In genomic region chr4:121674696-121675095, GRCh38 we compare ENCODE assay signal across 15 cellular contexts. TPM values are rescaled to one million over a fixed set of nuclear protein-coding genes. Genes with fewer than 3 reads are reported as not detected.
DNase-seq lines count a peak whose midpoint lies in the region; ATAC-seq and TF ChIP-seq lines count a peak whose summit lies in the region.
"Had no signal": no experiment of that assay in that cellular context is flagged by ENCODE, and none has a peak within 500 bp of the region (broad histone marks: within the 10 kb centered on the region; RNA-seq: fewer than 3 reads in every experiment).

No MANE protein-coding gene starts in this region.

- H3K79me2 ChIP-seq in ACC112 (ENCODE audit: control insufficient read depth, insufficient read depth, low read length, unreplicated experiment) (peaks cover 44% of the 10 kb centered on the region), smooth muscle cell (ENCODE audit: low read depth) (peaks cover 48% of the 10 kb centered on the region)

- H3F3A ChIP-seq in smooth muscle cell (ENCODE audit: low read depth), result peaks cover 22% of the 10 kb centered on the region

- H3K4me3 ChIP-seq in ACC112 (ENCODE audit: low read depth, low read length) (no peak overlapping the region), WERI-Rb-1 (ENCODE audit: low read depth, low read length) (no peak overlapping the region), smooth muscle cell (no peak overlapping the region), heart right ventricle (no peak overlapping the region)
- H3K4me3 ChIP-seq: BLaER1 had no signal

- TF ChIP-seq CTCF in WERI-Rb-1 (IDR thresholded peaks at IDR 0.05; ENCODE audit: low read depth, low read length), result no peak
- no peak for TF ChIP-seq CTCF in smooth muscle cell (IDR thresholded peaks at IDR 0.05; ENCODE audit: borderline replicate concordance, insufficient read depth, poor library complexity, severe bottlenecking)
- TF ChIP-seq CTCF in nephron progenitor cell (IDR thresholded peaks at IDR 0.05), result no peak
- no peak for TF ChIP-seq CTCF in heart right ventricle (IDR thresholded peaks at IDR 0.05)

- no peaks in the 10 kb centered on the region for H3K4me1 Mint-ChIP-seq in nephron progenitor cell
- H3K4me1 Mint-ChIP-seq: CD8-positive, alpha-beta memory T cell had no signal

- H3K9me3 ChIP-seq in WERI-Rb-1 (ENCODE audit: severe bottlenecking) (no peaks in the 10 kb centered on the region), smooth muscle cell (replicated peaks; ENCODE audit: low read depth) (no peaks in the 10 kb centered on the region), heart right ventricle (no peaks in the 10 kb centered on the region)
- H3K9me3 ChIP-seq: BLaER1, Caco-2 had no signal

- H3K9ac ChIP-seq in smooth muscle cell (ENCODE audit: low read depth), result no peak overlapping the region
- H3K9ac ChIP-seq: BLaER1 had no signal

- DNase-seq in NCI-H524 (lab: John Stamatoyannopoulos, UW) (peak; percentile 73 to 83), WERI-Rb-1 (peak; percentile 52), smooth muscle cell (lab: John Stamatoyannopoulos, UW; ENCODE audit: unreplicated experiment) (no peak), nephron progenitor cell (no peak), heart right ventricle (no peak), NCI-H146 (lab: John Stamatoyannopoulos, UW) (no peak)
- DNase-seq: AML-193; Caco-2; CD8-positive, alpha-beta memory T cell; DMS 273 treated with DMSO at 0.1 percent for 48 hours; HCEC 1CT had no signal

- H3K4me2 ChIP-seq in smooth muscle cell, result no peak overlapping the region
- H3K4me2 ChIP-seq: BLaER1 had no signal

- H3K27me3 Mint-ChIP-seq in nephron progenitor cell (ENCODE audit: low read depth, poor library complexity), result no peaks in the 10 kb centered on the region
- H3K27me3 Mint-ChIP-seq: CD8-positive, alpha-beta memory T cell had no signal

- H3K27ac ChIP-seq in ACC112 (ENCODE audit: low read depth, low read length), result 0 out of 2 replicates have a peak overlapping the region, but pooled peaks have one; percentile 8
- H3K27ac ChIP-seq in WERI-Rb-1, result no peak overlapping the region
- H3K27ac ChIP-seq in smooth muscle cell (ENCODE audit: low read depth), result peak overlapping the region; percentile 17
- no peak overlapping the region for H3K27ac ChIP-seq in heart right ventricle
- H3K27ac ChIP-seq: 22Rv1, BLaER1 had no signal

- WGBS in smooth muscle cell (ENCODE audit: low lambda C conversion rate), result 88% methylated on average over 2 of the region's 2 CpGs
- 93 to 94% methylated on average over 2 of the region's 2 CpGs for WGBS in heart right ventricle, 2 donors

- H3K4me1 ChIP-seq in ACC112 (ENCODE audit: control insufficient read depth, insufficient read depth, low read length, unreplicated experiment) (peaks cover 77% of the 10 kb centered on the region), smooth muscle cell (ENCODE audit: low read depth) (peaks cover 4% of the 10 kb centered on the region), heart right ventricle (peaks cover 0 to 14% (median 0%) of the 10 kb centered on the region in 9 donors)
- H3K4me1 ChIP-seq: BLaER1 had no signal

- H3K36me3 ChIP-seq in ACC112 (ENCODE audit: insufficient read depth, low read length), result peaks cover 63% of the 10 kb centered on the region
- peaks cover 24% of the 10 kb centered on the region for H3K36me3 ChIP-seq in WERI-Rb-1
- H3K36me3 ChIP-seq in smooth muscle cell (ENCODE audit: low read depth), result peaks cover 60% of the 10 kb centered on the region
- peaks cover 0 to 98% (median 51%) of the 10 kb centered on the region in 9 donors for H3K36me3 ChIP-seq in heart right ventricle

- intact Hi-C loops in heart right ventricle (cut with DNase I), result no loop called here

- peaks cover 98% of the 10 kb centered on the region for H4K20me1 ChIP-seq in smooth muscle cell (ENCODE audit: low read depth)
- H4K20me1 ChIP-seq: BLaER1 had no signal

- H2AFZ ChIP-seq in ACC112 (ENCODE audit: low read length, unreplicated experiment) (no peak overlapping the region), smooth muscle cell (ENCODE audit: low read depth) (no peak overlapping the region)

- peaks cover 35% of the 10 kb centered on the region for H3K36me3 Mint-ChIP-seq in nephron progenitor cell (ENCODE audit: low read depth)

- H3K27ac Mint-ChIP-seq in nephron progenitor cell, result no peak overlapping the region
- H3K27ac Mint-ChIP-seq: CD8-positive, alpha-beta memory T cell had no signal

- no peak for ATAC-seq in heart right ventricle
- ATAC-seq: HepG2 had no signal

- no peaks in the 10 kb centered on the region for H3K9me3 Mint-ChIP-seq in nephron progenitor cell
- H3K9me3 Mint-ChIP-seq: CD8-positive, alpha-beta memory T cell had no signal

- H3K4me3 Mint-ChIP-seq in nephron progenitor cell, result no peak overlapping the region
- H3K4me3 Mint-ChIP-seq: CD8-positive, alpha-beta memory T cell had no signal

- H3K27me3 ChIP-seq in ACC112 (ENCODE audit: insufficient read depth, low read length) (no peaks in the 10 kb centered on the region), WERI-Rb-1 (ENCODE audit: insufficient read depth, low read depth, severe bottlenecking) (no peaks in the 10 kb centered on the region), smooth muscle cell (ENCODE audit: low read depth) (no peaks in the 10 kb centered on the region), heart right ventricle (no peaks in the 10 kb centered on the region)
- H3K27me3 ChIP-seq: BLaER1 had no signal

RNA-seq across cellular contexts. Expression of gene ANXA5, which starts 22.1 kb away (rescaled TPM):
- total RNA-seq in smooth muscle cell, result 481 and 521 TPM in 2 replicates
- polyA plus RNA-seq in smooth muscle cell, result 586 and 597 TPM in 2 replicates
- 100 to 1,000 TPM in 9 of 10 donors, 10 to 100 TPM in 1; 90.8 to 204 (median 115) TPM for total RNA-seq in heart right ventricle
- 100 to 1,000 TPM; 107 to 285 TPM for polyA plus RNA-seq in heart right ventricle

Comparison
In these comparisons a context has a peak if more than half of its experiments do, and no peak if none do; other contexts are left out.
1. H3K27ac ChIP-seq: peak in ACC112 (single experiment) and smooth muscle cell (single experiment); none in WERI-Rb-1 (single experiment) and heart right ventricle (0 of 10).
2. DNase-seq: peak in NCI-H524 (2 of 2) and WERI-Rb-1 (single experiment); none in smooth muscle cell (single experiment), nephron progenitor cell (single experiment), heart right ventricle (0 of 2) and NCI-H146 (single experiment).